Comparison of ENCODE assay signal across 1 cellular context in genomic region chr17:28864991-28865849, GRCh38.
A peak's percentile ranks its signal among the peaks of the same experiment; 100 is the strongest.
TF ChIP-seq lines count a peak whose summit lies in the region.

No MANE protein-coding gene starts in this region.

TF ChIP-seq in K562, 482 proteins besides CTCF, POLR2A, EP300 and RAD21 (continued from another document and continues in another):
- TF ChIP-seq ZBTB33 (CRISPR knock-in tag; IDR thresholded peaks at IDR 0.05) (peak; percentile 56; the same call in 1 of the 2 replicates), IFI16 (CRISPR knock-in tag; IDR thresholded peaks at IDR 0.05) (peak; percentile 79), E2F8 (IDR thresholded peaks at IDR 0.05; ENCODE audit: low read depth, partially characterized antibody) (peak; percentile 64), RNF219 (CRISPR knock-in tag; IDR thresholded peaks at IDR 0.05) (0 out of 2 replicates have a peak, but pooled peaks have one; percentile 58), DPF2 (IDR thresholded peaks at IDR 0.05) (peak; percentile 100), TFAM (CRISPR knock-in tag; conservative IDR thresholded peaks at IDR 0.05) (no peak), MAFK (IDR thresholded peaks at IDR 0.05; ENCODE audit: low read length) (peak; percentile 19; the same call in 1 of the 2 replicates), TSHZ1 (CRISPR knock-in tag; IDR thresholded peaks at IDR 0.05) (no peak), ZSCAN29 (IDR thresholded peaks at IDR 0.05) (no peak; the same call in 1 of the 2 replicates), POLR2B (IDR thresholded peaks at IDR 0.05; ENCODE audit: low read depth, partially characterized antibody) (no peak), JUN (IDR thresholded peaks at IDR 0.05; ENCODE audit: borderline replicate concordance, low read depth, low read length) (peak; percentile 81), JUN (CRISPR knock-in tag; IDR thresholded peaks at IDR 0.05; ENCODE audit: borderline replicate concordance) (no peak), ZFP36 (IDR thresholded peaks at IDR 0.05; ENCODE audit: low read depth, low read length, partially characterized antibody) (peak; percentile 20), TRIM28 (IDR thresholded peaks at IDR 0.05) (peak; percentile 47; the same call in 1 of the 2 replicates), DACH1 (IDR thresholded peaks at IDR 0.05; ENCODE audit: partially characterized antibody) (peak; percentile 69), ZNF696 (CRISPR knock-in tag; conservative IDR thresholded peaks at IDR 0.05) (no peak), ZNF212 (CRISPR knock-in tag; IDR thresholded peaks at IDR 0.05) (peak; percentile 51; the same call in 1 of the 2 replicates), FOXA3 (CRISPR knock-in tag; conservative IDR thresholded peaks at IDR 0.05 in 1 of 2, IDR thresholded peaks at IDR 0.05 in 1 of 2) (peak; percentile 48 to 59; a peak in 2 of 4 replicates), ATF7 (IDR thresholded peaks at IDR 0.05) (peak; percentile 81; the same call in 1 of the 2 replicates), ZNF407 (IDR thresholded peaks at IDR 0.05; ENCODE audit: low read depth) (no peak), KAT8 (IDR thresholded peaks at IDR 0.05; ENCODE audit: low read depth) (no peak), AFF4 (CRISPR knock-in tag; IDR thresholded peaks at IDR 0.05) (no peak), WHSC1 (IDR thresholded peaks at IDR 0.05; ENCODE audit: low read length) (peak; percentile 10), ZNF764 (CRISPR knock-in tag; IDR thresholded peaks at IDR 0.05; ENCODE audit: low read depth) (no peak), EWSR1 (IDR thresholded peaks at IDR 0.05; ENCODE audit: borderline replicate concordance, low read depth, partially characterized antibody) (no peak), ZNF134 (CRISPR knock-in tag; conservative IDR thresholded peaks at IDR 0.05) (peak; percentile 71), CBFA2T3 (IDR thresholded peaks at IDR 0.05) (peak; percentile 100), MITF (IDR thresholded peaks at IDR 0.05) (peak; percentile 84), PREB (CRISPR knock-in tag; IDR thresholded peaks at IDR 0.05) (0 out of 2 replicates have a peak, but pooled peaks have one; percentile 19)
